In genomic region chr9:33209394-33209793, GRCh38 we compare ENCODE assay signal across 25 cellular contexts. TPM values are rescaled to one million over a fixed set of nuclear protein-coding genes. Genes with fewer than 3 reads are reported as not detected.
"Had no signal": no experiment of that assay in that cellular context is flagged by ENCODE, and none has a peak within 500 bp of the region (broad histone marks: within the 10 kb centered on the region; RNA-seq: fewer than 3 reads in every experiment).

No MANE protein-coding gene starts in this region.

- ATAC-seq: activated CD4-positive, CD25-positive, alpha-beta regulatory T cell treated with anti-CD3 and anti-CD28 coated beads, Interleukin-2, amount 50 U/mL, for 24 hours; activated CD8-positive, alpha-beta memory T cell treated with anti-CD3 and anti-CD28 coated beads, Interleukin-2, amount 10 ng/mL, durations not matched to agents 7 days and 5 days had no signal

- H3K36me3 Mint-ChIP-seq: activated CD8-positive, alpha-beta memory T cell treated with anti-CD3 and anti-CD28 coated beads, Interleukin-2, amount 10 ng/mL, durations not matched to agents 7 days and 5 days; activated naive CD8-positive, alpha-beta T cell had no signal

- H3K4me1 ChIP-seq: breast epithelium had no signal

- H3K4me3 ChIP-seq: breast epithelium, SK-N-MC had no signal

- H3K27me3 Mint-ChIP-seq: activated naive CD8-positive, alpha-beta T cell; activated T-cell treated with anti-CD3 and anti-CD28 coated beads, Interleukin-2, amount 50 U/mL, for 24 hours had no signal

- H3K27me3 ChIP-seq: breast epithelium had no signal

- DNase-seq: activated CD4-positive, alpha-beta T cell treated with anti-CD3 and anti-CD28 coated beads, Interleukin-2, amount 10 ng/mL, durations not matched to agents 24 days and 14 days; activated CD4-positive, alpha-beta T cell treated with anti-CD3 and anti-CD28 coated beads, Interleukin-2, amount 50 U/mL, for 48 hours; activated CD8-positive, alpha-beta memory T cell treated with anti-CD3 and anti-CD28 coated beads, Interleukin-2, amount 10 ng/mL, durations not matched to agents 7 days and 5 days; activated effector memory CD4-positive, alpha-beta T cell treated with Interleukin-2 at 50 U/mL for 16 hours; activated naive CD4-positive, alpha-beta T cell treated with Interleukin-2 at 50 U/mL for 16 hours; activated T-cell treated with anti-CD3 and anti-CD28 coated beads, Interleukin-2, amount 50 U/mL, for 24 hours; aorta; caudate nucleus; Kasumi-1; KBM-7; NCI-H1105 treated with DMSO at 0.1 percent for 48 hours; NCI-H1436 treated with DMSO at 0.1 percent for 48 hours; NCI-H187; NCI-H2081; NCI-H510A treated with DMSO at 0.1 percent for 48 hours; SHP77 treated with DMSO at 0.1 percent for 48 hours; SW 1271 had no signal

- H3K36me3 ChIP-seq: breast epithelium had no signal

- H3K27ac ChIP-seq: breast epithelium, SK-N-MC had no signal

- H3K4me3 Mint-ChIP-seq: activated CD4-positive, alpha-beta T cell treated with anti-CD3 and anti-CD28 coated beads, Interleukin-2, amount 10 ng/mL, durations not matched to agents 24 days and 14 days; activated CD8-positive, alpha-beta memory T cell treated with anti-CD3 and anti-CD28 coated beads, Interleukin-2, amount 10 ng/mL, durations not matched to agents 7 days and 5 days; activated naive CD8-positive, alpha-beta T cell; activated T-cell treated with anti-CD3 and anti-CD28 coated beads, Interleukin-2, amount 50 U/mL, for 24 hours; activated T-helper 1 cell treated with anti-CD3 and anti-CD28 coated beads, Interleukin-12 subunit alpha, Interleukin-12 subunit beta, Interleukin-2, Interleukin-4 antibody, amounts not matched to agents 30 ng/mL and 10 ng/mL and 1 ng/mL, durations not matched to agents 14 hours and 24 hours and 36 hours; T-helper 2 cell treated with Interferon-gamma antibody and Interleukin-4, amounts not matched to agents 5 μg/mL and 100 μg/mL, for 36 hours had no signal

- H3K27ac Mint-ChIP-seq: activated CD4-positive, alpha-beta T cell treated with anti-CD3 and anti-CD28 coated beads, Interleukin-2, amount 10 ng/mL, durations not matched to agents 24 days and 14 days; activated CD8-positive, alpha-beta memory T cell treated with anti-CD3 and anti-CD28 coated beads, Interleukin-2, amount 10 ng/mL, durations not matched to agents 7 days and 5 days; activated naive CD8-positive, alpha-beta T cell; activated T-cell treated with anti-CD3 and anti-CD28 coated beads, Interleukin-2, amount 50 U/mL, for 24 hours; activated T-helper 1 cell treated with anti-CD3 and anti-CD28 coated beads, Interleukin-12 subunit alpha, Interleukin-12 subunit beta, Interleukin-2, Interleukin-4 antibody, amounts not matched to agents 30 ng/mL and 10 ng/mL and 1 ng/mL, durations not matched to agents 14 hours and 24 hours and 36 hours; T-helper 2 cell treated with Interferon-gamma antibody and Interleukin-4, amounts not matched to agents 5 μg/mL and 100 μg/mL, for 36 hours had no signal

- H3K9me3 Mint-ChIP-seq: activated T-cell treated with anti-CD3 and anti-CD28 coated beads, Interleukin-2, amount 50 U/mL, for 24 hours; activated T-helper 1 cell treated with anti-CD3 and anti-CD28 coated beads, Interleukin-12 subunit alpha, Interleukin-12 subunit beta, Interleukin-2, Interleukin-4 antibody, amounts not matched to agents 30 ng/mL and 10 ng/mL and 1 ng/mL, durations not matched to agents 14 hours and 24 hours and 36 hours; T-helper 2 cell treated with Interferon-gamma antibody and Interleukin-4, amounts not matched to agents 5 μg/mL and 100 μg/mL, for 36 hours had no signal

- H3K9me3 ChIP-seq: breast epithelium had no signal

RNA-seq across cellular contexts. Expression of gene SPINK4, which starts 30.6 kb away (rescaled TPM):
- total RNA-seq: activated CD4-positive, alpha-beta T cell treated with anti-CD3 and anti-CD28 coated beads, Interleukin-2, amount 10 ng/mL, durations not matched to agents 24 days and 14 days; activated CD8-positive, alpha-beta memory T cell treated with anti-CD3 and anti-CD28 coated beads, Interleukin-2, amount 10 ng/mL, durations not matched to agents 7 days and 5 days; activated T-helper 1 cell treated with anti-CD3 and anti-CD28 coated beads, Interleukin-12 subunit alpha, Interleukin-12 subunit beta, Interleukin-2, Interleukin-4 antibody, amounts not matched to agents 30 ng/mL and 10 ng/mL and 1 ng/mL, durations not matched to agents 14 hours and 24 hours and 36 hours; aorta; breast epithelium; cerebellum; T-helper 1 cell treated with Interleukin-12 subunit alpha and Interleukin-12 subunit beta and Interleukin-4 antibody, amounts not matched to agents 30 ng/mL and 1 ng/mL, for 36 hours had no signal
